ENCODE assay signal across 12 cellular contexts in the genomic region with DNA sequence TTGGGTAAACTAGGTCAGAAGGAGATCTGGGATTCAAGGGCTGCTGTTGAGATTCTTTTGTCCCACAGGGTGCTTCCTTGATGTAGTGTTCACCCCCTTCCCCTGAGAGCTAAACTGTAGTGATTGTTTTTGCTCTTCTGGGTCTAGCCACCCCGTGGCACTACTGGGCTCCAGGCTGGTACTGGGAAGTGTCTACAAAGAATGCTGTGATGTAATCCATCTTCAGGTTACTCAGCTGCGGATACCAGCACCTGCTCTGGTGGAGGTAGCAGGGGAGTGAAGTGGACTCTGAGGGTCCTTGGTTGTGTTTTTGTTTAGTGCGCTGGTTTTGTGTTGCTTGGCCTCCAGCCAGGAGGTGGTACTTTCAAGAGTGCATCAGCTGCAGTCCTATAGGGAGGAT.
DNase-seq lines count a peak whose midpoint lies in the region; ATAC-seq, FAIRE-seq and TF ChIP-seq lines count a peak whose summit lies in the region.
"Had no signal": no experiment of that assay in that cellular context is flagged by ENCODE, and none has a peak within 500 bp of the region (broad histone marks: within the 10 kb centered on the region; RNA-seq: fewer than 3 reads in every experiment).

No MANE protein-coding gene starts in this region.

- H3K27me3 Mint-ChIP-seq in endodermal cell (ENCODE audit: insufficient read depth) = no peaks in the 10 kb centered on the region

- H3K36me3 ChIP-seq in Loucy (ENCODE audit: insufficient read depth, low read length) (no peaks in the 10 kb centered on the region), endodermal cell (ENCODE audit: control insufficient read depth, insufficient read depth, low read length) (no peaks in the 10 kb centered on the region), PC-9 (ENCODE audit: low read depth) (no peaks in the 10 kb centered on the region)
- H3K36me3 ChIP-seq: ascending aorta, right atrium auricular region, thyroid gland had no signal

- TF ChIP-seq POLR2A in A549 (IDR thresholded peaks at IDR 0.05; ENCODE audit: low read length) = no peak

- peak overlapping the region; percentile 44 for H3K27ac Mint-ChIP-seq in endodermal cell

- TF ChIP-seq CTCF in A549 (IDR thresholded peaks at IDR 0.05) (no peak), Loucy (conservative IDR thresholded peaks at IDR 0.05; ENCODE audit: low read length) (no peak), endodermal cell (conservative IDR thresholded peaks at IDR 0.05) (no peak), PC-9 (conservative IDR thresholded peaks at IDR 0.05) (no peak)

- H3K27ac ChIP-seq in A549 (peak overlapping the region; percentile 57 to 71), endodermal cell (ENCODE audit: low read depth, low read length) (no peak overlapping the region), PC-9 (no peak overlapping the region)
- H3K27ac ChIP-seq: ascending aorta, right atrium auricular region, thyroid gland had no signal

- H3K79me2 ChIP-seq in Loucy (ENCODE audit: insufficient read depth, low read length) (no peaks in the 10 kb centered on the region), PC-9 (ENCODE audit: low read depth) (no peaks in the 10 kb centered on the region)

- H3K9me2 ChIP-seq in Loucy (replicated peaks; ENCODE audit: low read depth, low read length) (no peaks in the 10 kb centered on the region), PC-9 (ENCODE audit: insufficient read depth) (no peaks in the 10 kb centered on the region)

- CTCF ChIA-PET in A549 (lab: Yijun Ruan, JAX) = no interaction called here
- CTCF ChIA-PET in PC-9 (lab: Charles Lee) = no interaction called here

- POLR2A ChIA-PET in A549 (lab: Yijun Ruan, JAX) (no interaction called here), PC-9 (lab: Charles Lee; ENCODE audit: unreplicated experiment) (interaction anchor here (0.6 kb wide), 1 partner anchor 154 kb away, joined by 5 read pairs; no protein-coding TSS in a partner anchor)

- H3K4me2 ChIP-seq in A549 (peak overlapping the region; percentile 42), Loucy (ENCODE audit: low read depth, low read length, poor library complexity, severe bottlenecking) (peak overlapping the region; percentile 68), PC-9 (no peak overlapping the region)

- peaks cover 2% of the 10 kb centered on the region for H3K4me1 Mint-ChIP-seq in endodermal cell

- BruUV-seq in PC-9 (replicated peaks; lab: Mats Ljungman, UMichigan) = no TSS peak

- peaks cover 66% of the 10 kb centered on the region for H3K9me3 Mint-ChIP-seq in endodermal cell

- no peak overlapping the region for H3K4me3 ChIP-seq in A549
- H3K4me3 ChIP-seq in Loucy (ENCODE audit: low read length, poor library complexity, severe bottlenecking) = peak overlapping the region; percentile 49
- H3K4me3 ChIP-seq in endodermal cell (ENCODE audit: low read length) = no peak overlapping the region
- H3K4me3 ChIP-seq in PC-9 = no peak overlapping the region
- H3K4me3 ChIP-seq: ascending aorta, right atrium auricular region, thyroid gland had no signal

- H2AFZ ChIP-seq in Loucy (ENCODE audit: low read length) = no peak overlapping the region
- H2AFZ ChIP-seq in PC-9 = no peak overlapping the region

- DNase-seq in A549 (ENCODE audit: low read depth in 1 of 2, low spot score in 1 of 2) (no peak), endodermal cell (no peak), PC-9 (no peak), Right ventricle myocardium inferior (ENCODE audit: missing footprints) (no peak)
- no peak for DNase-seq in stimulated activated CD4-positive, alpha-beta T cell treated with anti-CD3 and anti-CD28 coated beads, Interleukin-12 subunit alpha, Interleukin-12 subunit beta, amount 100 ng/mL, for 4 hours
- DNase-seq in stimulated activated CD4-positive, alpha-beta T cell treated with anti-CD3 and anti-CD28 coated beads, Interleukin-4, amount 100 ng/mL, for 4 hours = no peak
- DNase-seq: midbrain had no signal

- H3K9ac ChIP-seq in Loucy (ENCODE audit: low read depth, low read length, poor library complexity, severe bottlenecking) (peak overlapping the region; percentile 65), endodermal cell (ENCODE audit: extremely low read depth, low read length, poor library complexity, severe bottlenecking) (no peak overlapping the region)

- H4K20me1 ChIP-seq in Loucy (ENCODE audit: insufficient read depth, low read length, poor library complexity, severe bottlenecking) (no peaks in the 10 kb centered on the region), PC-9 (ENCODE audit: insufficient read depth) (no peaks in the 10 kb centered on the region)

- H3K4me3 Mint-ChIP-seq in endodermal cell = no peak overlapping the region

- intact Hi-C loops in PC-9 (cut with micrococcal nuclease; ENCODE audit: unreplicated experiment) = no loop called here
- intact Hi-C loops in Right ventricle myocardium inferior (cut with DNase I) = no loop called here

- no peak for TF ChIP-seq EP300 in A549 (IDR thresholded peaks at IDR 0.05)

- H3K27me3 ChIP-seq in Loucy (ENCODE audit: insufficient read depth, low read length, poor library complexity, severe bottlenecking) (no peaks in the 10 kb centered on the region), endodermal cell (ENCODE audit: control insufficient read depth, insufficient read depth, low read length, poor library complexity, severe bottlenecking) (no peaks in the 10 kb centered on the region), PC-9 (ENCODE audit: insufficient read depth, low read depth) (no peaks in the 10 kb centered on the region)
- H3K27me3 ChIP-seq: ascending aorta, right atrium auricular region, thyroid gland had no signal

- no peak for FAIRE-seq in A549 (lab: Jason Lieb, UNC)

- no peaks in the 10 kb centered on the region for H3K36me3 Mint-ChIP-seq in endodermal cell (ENCODE audit: low read depth)

- no peak for ATAC-seq in A549
- peak; percentile 13 for ATAC-seq in GM19035 (IDR thresholded peaks at IDR 0.05; ENCODE audit: unreplicated experiment)
- no peak for ATAC-seq in Right ventricle myocardium inferior

- TF ChIP-seq RAD21 in A549 (conservative IDR thresholded peaks at IDR 0.05 in 1 of 2, IDR thresholded peaks at IDR 0.05 in 1 of 2) = no peak

- peaks cover 25% of the 10 kb centered on the region for H3K4me1 ChIP-seq in A549
- H3K4me1 ChIP-seq in Loucy (ENCODE audit: insufficient read depth, low read length, poor library complexity, severe bottlenecking) = peaks cover 34% of the 10 kb centered on the region
- H3K4me1 ChIP-seq in endodermal cell (ENCODE audit: control insufficient read depth, insufficient read depth, low read length) = no peaks in the 10 kb centered on the region
- no peaks in the 10 kb centered on the region for H3K4me1 ChIP-seq in PC-9 (replicated peaks; ENCODE audit: insufficient read depth)
- H3K4me1 ChIP-seq: ascending aorta, right atrium auricular region, thyroid gland had no signal

- H3K9me3 ChIP-seq in A549 = peaks cover 4% of the 10 kb centered on the region; the same call in 1 of the 3 replicates
- H3K9me3 ChIP-seq in Loucy (ENCODE audit: insufficient read depth, low read depth, low read length) = no peaks in the 10 kb centered on the region
- peaks cover 3% of the 10 kb centered on the region for H3K9me3 ChIP-seq in endodermal cell (ENCODE audit: control insufficient read depth, low read length)
- H3K9me3 ChIP-seq in PC-9 (ENCODE audit: insufficient read depth, low read depth) = no peaks in the 10 kb centered on the region
- H3K9me3 ChIP-seq: ascending aorta, thyroid gland had no signal

- WGBS in A549 (ENCODE audit: missing lambda C conversion rate) = 75% methylated on average over 3 of the region's 3 CpGs
- 92% methylated on average over 3 of the region's 3 CpGs; no CpG with 5 or more reads in 1 of the 2 experiments for WGBS in endodermal cell (ENCODE audit: insufficient coverage in 1 of 2, insufficient read length in 1 of 2), 2 experiments

- H3F3A ChIP-seq in Loucy (ENCODE audit: low read depth) = no peaks in the 10 kb centered on the region
- no peaks in the 10 kb centered on the region for H3F3A ChIP-seq in PC-9 (ENCODE audit: insufficient read depth, low read depth)

TF ChIP-seq in A549, 52 proteins besides CTCF, POLR2A, EP300 and RAD21 (continues in another document):
- no peak for TF ChIP-seq MYC (IDR thresholded peaks at IDR 0.05; ENCODE audit: borderline replicate concordance, low read length)
- TF ChIP-seq NR3C1 (IDR thresholded peaks at IDR 0.05) = no peak
- TF ChIP-seq ELK1 (IDR thresholded peaks at IDR 0.05; ENCODE audit: low read depth, low read length) = no peak
- no peak for TF ChIP-seq FOSB (CRISPR knock-in tag; IDR thresholded peaks at IDR 0.05)
- TF ChIP-seq GATA3 (IDR thresholded peaks at IDR 0.05; ENCODE audit: borderline replicate concordance) = no peak
- no peak for TF ChIP-seq HOXA7 (CRISPR knock-in tag; IDR thresholded peaks at IDR 0.05)
- TF ChIP-seq HES2 (IDR thresholded peaks at IDR 0.05) = no peak
- no peak for TF ChIP-seq CBX2 (IDR thresholded peaks at IDR 0.05; ENCODE audit: borderline replicate concordance, low read depth)
- TF ChIP-seq HMGXB4 (CRISPR knock-in tag; IDR thresholded peaks at IDR 0.05; ENCODE audit: borderline replicate concordance) = no peak
- no peak for TF ChIP-seq TFCP2L1 (CRISPR knock-in tag; IDR thresholded peaks at IDR 0.05)
- TF ChIP-seq RFX5 (IDR thresholded peaks at IDR 0.05) = no peak

Comparison
In these comparisons a context has a peak if more than half of its experiments do, and no peak if none do; other contexts are left out.
1. H3K27ac ChIP-seq: peak in A549 (2 of 2); none in endodermal cell (single experiment) and PC-9 (single experiment).